In genomic region chr14:54803396-54803795, GRCh38 we compare ENCODE assay signal across 12 cellular contexts.
"Had no signal": no experiment of that assay in that cellular context is flagged by ENCODE, and none has a peak within 500 bp of the region (broad histone marks: within the 10 kb centered on the region; RNA-seq: fewer than 3 reads in every experiment).

No MANE protein-coding gene starts in this region.

- H3K27ac Mint-ChIP-seq: activated CD4-positive, alpha-beta memory T cell treated with anti-CD3 and anti-CD28 coated beads for 36 hours; activated naive CD4-positive, alpha-beta T cell treated with anti-CD3 and anti-CD28 coated beads, Interleukin-2, amount 10 ng/mL, durations not matched to agents 7 days and 5 days; stimulated activated naive CD8-positive, alpha-beta T cell treated with anti-CD3 and anti-CD28 coated beads, Interleukin-15, Interleukin-2, amounts not matched to agents 100 ng/mL and 50 ng/mL, for 24 hours had no signal

- H3K9me3 Mint-ChIP-seq: activated CD4-positive, alpha-beta memory T cell treated with anti-CD3 and anti-CD28 coated beads for 36 hours; activated naive CD4-positive, alpha-beta T cell treated with anti-CD3 and anti-CD28 coated beads, Interleukin-2, amount 10 ng/mL, durations not matched to agents 7 days and 5 days; stimulated activated naive CD8-positive, alpha-beta T cell treated with anti-CD3 and anti-CD28 coated beads, Interleukin-15, Interleukin-2, amounts not matched to agents 100 ng/mL and 50 ng/mL, for 24 hours had no signal

- DNase-seq: activated CD4-positive, alpha-beta memory T cell treated with anti-CD3 and anti-CD28 coated beads for 36 hours; activated CD4-positive, CD25-positive, alpha-beta regulatory T cell treated with anti-CD3 and anti-CD28 coated beads, Interleukin-2, amount 50 U/mL, for 72 hours; activated CD8-positive, alpha-beta memory T cell treated with anti-CD3 and anti-CD28 coated beads, Interleukin-2, amount 50 U/mL, for 48 hours; activated naive CD4-positive, alpha-beta T cell treated with anti-CD3 and anti-CD28 coated beads, Interleukin-2, amount 10 ng/mL, durations not matched to agents 7 days and 5 days; effector CD8-positive, alpha-beta T cell; ovary; stimulated activated CD4-positive, alpha-beta T cell treated with anti-CD3 and anti-CD28 coated beads, Interleukin-2, amount 100 ng/mL, for 48 hours; stimulated activated CD8-positive, alpha-beta memory T cell treated with anti-CD3 and anti-CD28 coated beads, Interleukin-4, amount 100 ng/mL, for 48 hours; testis had no signal

- H3K27me3 ChIP-seq: cardiac muscle cell, ovary, testis had no signal

- H3K4me3 ChIP-seq: cardiac muscle cell, ovary, testis had no signal

- H3K27ac ChIP-seq: cardiac muscle cell, ovary, testis had no signal

- H3K4me3 Mint-ChIP-seq: activated CD4-positive, alpha-beta memory T cell treated with anti-CD3 and anti-CD28 coated beads for 36 hours; activated naive CD4-positive, alpha-beta T cell treated with anti-CD3 and anti-CD28 coated beads, Interleukin-2, amount 10 ng/mL, durations not matched to agents 7 days and 5 days; neural crest cell; stimulated activated naive CD8-positive, alpha-beta T cell treated with anti-CD3 and anti-CD28 coated beads, Interleukin-15, Interleukin-2, amounts not matched to agents 100 ng/mL and 50 ng/mL, for 24 hours had no signal

- H3K9me3 ChIP-seq: ovary, testis had no signal

- H3K36me3 Mint-ChIP-seq: activated CD4-positive, alpha-beta memory T cell treated with anti-CD3 and anti-CD28 coated beads for 36 hours; activated naive CD4-positive, alpha-beta T cell treated with anti-CD3 and anti-CD28 coated beads, Interleukin-2, amount 10 ng/mL, durations not matched to agents 7 days and 5 days had no signal

- H3K36me3 ChIP-seq: cardiac muscle cell, ovary had no signal
